ENCODE assay signal across 1 cellular context in the genomic region with DNA sequence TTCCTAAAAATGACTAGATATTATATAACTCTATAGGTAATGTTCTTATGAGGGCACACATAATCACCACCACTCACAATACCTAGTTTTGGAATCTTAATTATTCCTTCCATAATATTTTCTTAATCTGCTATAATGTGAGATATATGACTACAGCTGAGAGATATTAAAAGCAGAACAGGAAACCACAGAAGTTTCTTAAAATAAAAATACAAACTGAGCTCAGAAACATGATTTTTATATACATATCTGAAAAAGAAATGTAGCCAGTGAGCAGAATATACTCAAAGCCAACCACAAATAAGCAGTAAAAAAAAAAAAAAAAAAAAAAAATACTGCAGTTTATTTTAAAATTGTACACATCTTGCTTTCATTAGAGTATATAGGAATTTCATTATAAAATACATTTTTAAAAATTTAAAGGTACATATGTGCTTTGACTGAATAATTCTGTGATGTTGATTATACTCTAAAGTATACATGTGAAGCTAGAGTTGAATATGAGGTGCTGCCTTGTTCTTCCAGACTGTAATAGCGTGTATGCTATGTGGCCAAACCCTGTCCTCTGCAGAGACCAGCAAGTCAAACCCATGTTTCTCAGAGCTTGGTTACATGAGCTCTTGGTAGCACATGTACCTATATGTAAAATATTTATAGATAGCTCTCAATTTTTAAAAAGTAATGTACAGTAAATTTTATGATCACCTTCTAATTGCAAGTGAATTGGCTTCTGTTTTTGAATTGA.
TF ChIP-seq lines count a peak whose summit lies in the region.

No MANE protein-coding gene starts in this region.

TF ChIP-seq in GM12878, 131 proteins besides CTCF, POLR2A, EP300 and RAD21 (continued from another document):
- TF ChIP-seq, protein P1, sequence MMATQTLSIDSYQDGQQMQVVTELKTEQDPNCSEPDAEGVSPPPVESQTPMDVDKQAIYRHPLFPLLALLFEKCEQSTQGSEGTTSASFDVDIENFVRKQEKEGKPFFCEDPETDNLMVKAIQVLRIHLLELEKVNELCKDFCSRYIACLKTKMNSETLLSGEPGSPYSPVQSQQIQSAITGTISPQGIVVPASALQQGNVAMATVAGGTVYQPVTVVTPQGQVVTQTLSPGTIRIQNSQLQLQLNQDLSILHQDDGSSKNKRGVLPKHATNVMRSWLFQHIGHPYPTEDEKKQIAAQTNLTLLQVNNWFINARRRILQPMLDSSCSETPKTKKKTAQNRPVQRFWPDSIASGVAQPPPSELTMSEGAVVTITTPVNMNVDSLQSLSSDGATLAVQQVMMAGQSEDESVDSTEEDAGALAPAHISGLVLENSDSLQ (IDR thresholded peaks at IDR 0.05): no peak
- TF ChIP-seq RUNX3 (IDR thresholded peaks at IDR 0.05; ENCODE audit: low read length) (peak; percentile 67), EZH2 (IDR thresholded peaks at IDR 0.05; ENCODE audit: borderline replicate concordance, control insufficient read depth, low read depth, low read length) (no peak), ATF2 (IDR thresholded peaks at IDR 0.05; ENCODE audit: low read length) (peak; percentile 42; the same call in 1 of the 2 replicates), MYB (IDR thresholded peaks at IDR 0.05; ENCODE audit: borderline replicate concordance, low read depth, low read length) (no peak), HCFC1 (IDR thresholded peaks at IDR 0.05; ENCODE audit: low read length) (no peak), NFIC (IDR thresholded peaks at IDR 0.05; ENCODE audit: low read depth, low read length) (peak; percentile 59; the same call in 1 of the 2 replicates), NFXL1 (IDR thresholded peaks at IDR 0.05; ENCODE audit: borderline replicate concordance) (no peak), TAF1 (IDR thresholded peaks at IDR 0.05; ENCODE audit: borderline replicate concordance, low read depth, low read length) (no peak), TCF7 (IDR thresholded peaks at IDR 0.05; ENCODE audit: borderline replicate concordance) (no peak), ZSCAN29 (IDR thresholded peaks at IDR 0.05) (no peak), MTA3 (IDR thresholded peaks at IDR 0.05; ENCODE audit: borderline replicate concordance, low read length) (no peak), TBL1XR1 (IDR thresholded peaks at IDR 0.05; ENCODE audit: low read depth, low read length) (no peak), MEF2A (IDR thresholded peaks at IDR 0.05; ENCODE audit: insufficient read depth, low read depth, low read length) (peak; percentile 77), E2F4 (IDR thresholded peaks at IDR 0.05; ENCODE audit: low read depth, low read length) (no peak), HDGF (IDR thresholded peaks at IDR 0.05) (no peak), JUNB (IDR thresholded peaks at IDR 0.05) (peak; percentile 22; the same call in 1 of the 2 replicates), MEF2B (IDR thresholded peaks at IDR 0.05; ENCODE audit: partially characterized antibody, poor library complexity, severe bottlenecking) (peak; percentile 26), NBN (IDR thresholded peaks at IDR 0.05) (no peak), RELA (IDR thresholded peaks at IDR 0.05; ENCODE audit: borderline replicate concordance, partially characterized antibody) (no peak)
